ENCODE assay signal across 9 cellular contexts in the genomic region with DNA sequence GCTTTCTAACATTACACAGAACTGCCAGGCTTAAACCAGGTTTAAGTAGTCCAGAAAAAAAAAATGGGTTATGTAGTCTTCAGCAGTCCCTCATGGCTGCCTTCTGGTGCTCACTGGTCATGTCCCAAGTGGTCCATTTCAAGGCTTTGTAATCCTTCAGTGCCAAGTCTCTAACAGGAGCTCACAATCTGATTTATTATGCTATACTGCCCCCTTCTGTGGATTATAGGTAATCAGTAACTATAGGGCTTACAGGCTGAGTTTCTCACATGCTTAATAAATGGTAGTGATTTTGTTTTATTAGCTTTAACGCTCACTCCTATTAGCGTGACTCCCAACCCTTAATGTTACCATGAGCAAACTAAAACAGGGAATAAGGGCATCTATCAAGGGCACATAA.
DNase-seq lines count a peak whose midpoint lies in the region; ATAC-seq, FAIRE-seq and TF ChIP-seq lines count a peak whose summit lies in the region.
"Had no signal": no experiment of that assay in that cellular context is flagged by ENCODE, and none has a peak within 500 bp of the region (broad histone marks: within the 10 kb centered on the region; RNA-seq: fewer than 3 reads in every experiment).

No MANE protein-coding gene starts in this region.

- H3K79me2 ChIP-seq in OCI-LY3 (ENCODE audit: low read length), result no peaks in the 10 kb centered on the region

- no peaks in the 10 kb centered on the region for H4K20me1 ChIP-seq in OCI-LY3 (ENCODE audit: insufficient read depth, low read length)

- H3K27me3 ChIP-seq in OCI-LY3 (ENCODE audit: low read depth, low read length) (no peaks in the 10 kb centered on the region), small intestine (ENCODE audit: control insufficient read depth in 2 of 2, insufficient read depth in 2 of 2, low read length in 2 of 2) (no peaks in the 10 kb centered on the region)

- peak; percentile 56 for TF ChIP-seq CTCF in OCI-LY3 (IDR thresholded peaks at IDR 0.05; ENCODE audit: low read depth, low read length)

- H3K4me1 ChIP-seq in OCI-LY3 (ENCODE audit: low read length) (no peaks in the 10 kb centered on the region), small intestine (ENCODE audit: control insufficient read depth in 2 of 2, insufficient read depth in 1 of 2, low read depth in 1 of 2, low read length in 1 of 2) (no peaks in the 10 kb centered on the region)

- no peak overlapping the region for H3K27ac ChIP-seq in OCI-LY3 (ENCODE audit: low read length)
- H3K27ac ChIP-seq in small intestine (ENCODE audit: low read depth in 1 of 2, low read length in 1 of 2), result no peak overlapping the region

- H3K9me3 ChIP-seq in OCI-LY3 (ENCODE audit: insufficient read depth, low read length) (no peaks in the 10 kb centered on the region), small intestine (ENCODE audit: control insufficient read depth, low read depth) (no peaks in the 10 kb centered on the region)

- no peak for ATAC-seq in HG02623 (IDR thresholded peaks at IDR 0.05; ENCODE audit: unreplicated experiment)

- TF ChIP-seq POLR2A in erythroblast (IDR thresholded peaks at IDR 0.05; ENCODE audit: low read length), result no peak

- H3K36me3 ChIP-seq in OCI-LY3 (replicated peaks; ENCODE audit: low read depth, low read length), result no peaks in the 10 kb centered on the region
- no peaks in the 10 kb centered on the region for H3K36me3 ChIP-seq in small intestine (ENCODE audit: control insufficient read depth in 2 of 2, insufficient read depth in 2 of 2, low read length in 2 of 2)

- no peak overlapping the region for H3K4me3 ChIP-seq in OCI-LY3 (ENCODE audit: low read length)
- no peak overlapping the region for H3K4me3 ChIP-seq in small intestine (ENCODE audit: low read depth in 1 of 2, low read length in 2 of 2)
- H3K4me3 ChIP-seq: lung had no signal

- no peak overlapping the region for H3K4me2 ChIP-seq in OCI-LY3 (ENCODE audit: low read length)

- 16 to 19% (median 16%) methylated on average over 2 of the region's 2 CpGs for WGBS in small intestine, 3 donors

- no peak for FAIRE-seq in small intestine (lab: Jason Lieb, UNC)

- no peak overlapping the region for H2AFZ ChIP-seq in OCI-LY3 (ENCODE audit: low read depth, low read length)

- no peak overlapping the region for H3K9ac ChIP-seq in OCI-LY3 (ENCODE audit: low read length)

- DNase-seq in EL (peak; percentile 40), H4 (ENCODE audit: low spot score) (peak; percentile 21), erythroblast (lab: John Stamatoyannopoulos, UW) (peak; percentile 10 to 24), small intestine (peak; percentile 2), cortex of kidney (lab: John Stamatoyannopoulos, UW) (no peak), NCI-H774 (lab: John Stamatoyannopoulos, UW) (no peak)

Comparison
In these comparisons a context has a peak if more than half of its experiments do, and no peak if none do; other contexts are left out.
1. DNase-seq: peak in EL (single experiment), H4 (single experiment), erythroblast (2 of 2) and small intestine (single experiment); none in cortex of kidney (single experiment) and NCI-H774 (single experiment).